In genomic region chr19:48619692-48620565, GRCh38 we compare ENCODE assay signal across 8 cellular contexts. TPM values are rescaled to one million over a fixed set of nuclear protein-coding genes. Genes with fewer than 3 reads are reported as not detected.
DNase-seq lines count a peak whose midpoint lies in the region; ATAC-seq and TF ChIP-seq lines count a peak whose summit lies in the region.

No MANE protein-coding gene starts in this region.

- H3K4me1 ChIP-seq in stomach = peaks cover 54 to 75% (median 64%) of the 10 kb centered on the region in 4 donors

- peaks cover 16% of the 10 kb centered on the region for H3K4me1 Mint-ChIP-seq in activated T-helper 17 cell treated with anti-CD3 and anti-CD28 coated beads, Interleukin-2, amount 50 U/mL, for 72 hours

- H3K27ac ChIP-seq in stomach = peak overlapping the region; percentile 82 to 94 (median 93)

- no peak for TF ChIP-seq POLR2A in stomach (IDR thresholded peaks at IDR 0.05)

- peaks cover 88% of the 10 kb centered on the region for H3K36me3 Mint-ChIP-seq in activated T-helper 17 cell treated with anti-CD3 and anti-CD28 coated beads, Interleukin-2, amount 50 U/mL, for 72 hours (ENCODE audit: low read depth)

- no peaks in the 10 kb centered on the region for H3K27me3 Mint-ChIP-seq in activated T-helper 17 cell treated with anti-CD3 and anti-CD28 coated beads, Interleukin-2, amount 50 U/mL, for 72 hours

- ATAC-seq in activated T-helper 17 cell treated with anti-CD3 and anti-CD28 coated beads, Interleukin-2, amount 50 U/mL, for 72 hours (replicated peaks) = no peak
- ATAC-seq in GM21526 (IDR thresholded peaks at IDR 0.05; ENCODE audit: low FRiP score, unreplicated experiment) (no peak), GM21825 (IDR thresholded peaks at IDR 0.05; ENCODE audit: unreplicated experiment) (no peak)

- H3K27ac Mint-ChIP-seq in activated T-helper 17 cell treated with anti-CD3 and anti-CD28 coated beads, Interleukin-2, amount 50 U/mL, for 72 hours = peak overlapping the region; percentile 100

- peaks cover 24 to 28% (median 27%) of the 10 kb centered on the region in 4 donors for H3K36me3 ChIP-seq in stomach

- 26 to 31% (median 29%) methylated on average over 6 of the region's 6 CpGs for WGBS in stomach, 5 donors

- no peaks in the 10 kb centered on the region for H3K27me3 ChIP-seq in stomach

- intact Hi-C loops in stomach (cut with DNase I; ENCODE audit: low total_unique reads) = no loop called here

- H3K9me3 Mint-ChIP-seq in activated T-helper 17 cell treated with anti-CD3 and anti-CD28 coated beads, Interleukin-2, amount 50 U/mL, for 72 hours = no peaks in the 10 kb centered on the region

- peak; percentile 64 for DNase-seq in DMS53 (lab: John Stamatoyannopoulos, UW)
- no peak for DNase-seq in DMS53 treated with DMSO at 0.1 percent for 48 hours (lab: John Stamatoyannopoulos, UW; ENCODE audit: unreplicated experiment)
- DNase-seq in stomach = no peak
- DNase-seq in hippocampal formation (lab: John Stamatoyannopoulos, UW) = no peak

- peak overlapping the region; percentile 99 for H3K4me3 Mint-ChIP-seq in activated T-helper 17 cell treated with anti-CD3 and anti-CD28 coated beads, Interleukin-2, amount 50 U/mL, for 72 hours

- TF ChIP-seq EP300 in stomach (IDR thresholded peaks at IDR 0.05) = no peak

- peak overlapping the region; percentile 70 for H3K4me3 ChIP-seq in iPS-11a (ENCODE audit: low read depth, low read length)
- H3K4me3 ChIP-seq in stomach = peak overlapping the region; percentile 72 to 93 (median 90)

- no peak for TF ChIP-seq CTCF in stomach (IDR thresholded peaks at IDR 0.05)

- H3K9me3 ChIP-seq in stomach = no peaks in the 10 kb centered on the region

RNA-seq across cellular contexts. Expression of gene SPHK2, which starts 0.6 kb away (rescaled TPM):
- total RNA-seq in activated T-helper 17 cell treated with anti-CD3 and anti-CD28 coated beads, Interleukin-2, amount 50 U/mL, for 72 hours = 10 to 100 TPM; 31.3 to 49.3 TPM
- 100 to 1,000 TPM in 1 of 5 donors, 10 to 100 TPM in 4; 10.6 to 156 (median 19.2) TPM for total RNA-seq in stomach
- 10 to 100 TPM in 2 of 3 donors, 1 to 10 TPM in 1; 9.4 to 20.5 (median 19.9) TPM for polyA plus RNA-seq in stomach

RNA-seq across cellular contexts. Expression of gene RPL18, which starts 1.0 kb away (rescaled TPM):
- 1,000 to 10,000 TPM; 1,785 to 2,369 TPM for total RNA-seq in activated T-helper 17 cell treated with anti-CD3 and anti-CD28 coated beads, Interleukin-2, amount 50 U/mL, for 72 hours
- 1,000 to 10,000 TPM; 1,272 to 3,316 (median 1,768) TPM for total RNA-seq in stomach
- polyA plus RNA-seq in stomach = 1,000 to 10,000 TPM; 2,771 to 3,739 (median 3,620) TPM

RNA-seq across cellular contexts. Expression of gene FAM83E, which starts 5.1 kb away (rescaled TPM):
- total RNA-seq in activated T-helper 17 cell treated with anti-CD3 and anti-CD28 coated beads, Interleukin-2, amount 50 U/mL, for 72 hours = 1 to 10 TPM; 4.6 to 8.6 TPM
- total RNA-seq in stomach = 100 to 1,000 TPM in 2 of 5 donors, 10 to 100 TPM in 3; 17.5 to 275 (median 56.0) TPM
- polyA plus RNA-seq in stomach = 10 to 100 TPM; 13.3 to 62.5 (median 15.4) TPM

RNA-seq across cellular contexts. Expression of gene SPACA4, which starts 13.4 kb away (rescaled TPM):
- not detected for total RNA-seq in activated T-helper 17 cell treated with anti-CD3 and anti-CD28 coated beads, Interleukin-2, amount 50 U/mL, for 72 hours
- total RNA-seq in stomach = not detected
- polyA plus RNA-seq in stomach = not detected

RNA-seq across cellular contexts. Expression of gene DBP, which starts 17.2 kb away (rescaled TPM):
- 1 to 10 TPM; 5.3 to 9.3 TPM for total RNA-seq in activated T-helper 17 cell treated with anti-CD3 and anti-CD28 coated beads, Interleukin-2, amount 50 U/mL, for 72 hours
- 10 to 100 TPM in 1 of 5 donors, 1 to 10 TPM in 3, not detected in 1; 7.2 to 21.7 (median 9.7) TPM for total RNA-seq in stomach
- polyA plus RNA-seq in stomach = 10 to 100 TPM in 1 of 3 donors, 1 to 10 TPM in 2; 4.2 to 29.0 (median 9.2) TPM
